In the genomic region with DNA sequence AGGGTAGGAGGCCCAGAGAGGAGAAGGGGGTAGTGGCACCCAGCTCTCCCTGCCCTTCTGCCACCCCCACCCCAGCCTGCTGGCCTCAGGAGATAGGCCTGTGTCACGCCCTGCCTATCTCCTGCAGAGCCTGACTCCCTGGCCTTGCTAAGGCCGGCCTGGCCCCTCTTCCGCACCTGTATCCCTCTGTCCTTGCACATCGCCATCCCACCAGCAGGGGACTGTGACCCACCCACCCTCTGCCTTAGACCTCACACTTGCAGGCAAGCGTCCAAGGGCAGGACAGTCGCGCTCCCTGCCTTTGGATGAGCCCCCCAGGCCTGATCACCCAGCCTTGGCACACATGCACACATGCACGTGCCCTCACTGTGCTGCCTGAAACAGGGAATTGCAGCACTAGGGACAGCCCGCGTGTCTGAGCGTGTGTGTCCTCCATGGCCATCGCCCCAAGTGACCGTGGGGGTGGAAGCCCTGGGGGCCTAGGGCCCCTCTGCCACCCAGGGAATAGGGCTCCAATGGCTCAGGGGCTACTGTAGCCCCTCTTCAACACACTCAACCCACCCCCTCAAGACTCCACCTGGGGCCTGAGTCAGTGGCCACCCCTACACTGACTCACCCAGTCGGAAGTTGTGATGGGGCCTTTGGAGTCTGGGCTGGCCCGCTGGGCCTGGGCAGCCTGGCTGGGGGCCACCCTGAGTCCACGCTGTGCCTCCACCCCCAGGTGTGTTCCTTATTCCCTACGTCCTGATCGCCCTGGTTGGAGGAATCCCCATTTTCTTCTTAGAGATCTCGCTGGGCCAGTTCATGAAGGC, we compare ENCODE assay signal across 9 cellular contexts. TPM values are rescaled to one million over a fixed set of nuclear protein-coding genes. Genes with fewer than 3 reads are reported as not detected.
DNase-seq lines count a peak whose midpoint lies in the region; ATAC-seq and TF ChIP-seq lines count a peak whose summit lies in the region.
"Had no signal": no experiment of that assay in that cellular context is flagged by ENCODE, and none has a peak within 500 bp of the region (broad histone marks: within the 10 kb centered on the region; RNA-seq: fewer than 3 reads in every experiment).

No MANE protein-coding gene starts in this region.

- peak overlapping the region; percentile 31 for H3K27ac ChIP-seq in CD8-positive, alpha-beta memory T cell (ENCODE audit: low read depth, low read length)
- H3K27ac ChIP-seq in Panc1 (ENCODE audit: low read length) (0 out of 2 replicates have a peak overlapping the region, but pooled peaks have one; percentile 29), neural progenitor cell (no peak overlapping the region)

- peaks cover 21% of the 10 kb centered on the region for H3F3A ChIP-seq in neural progenitor cell (ENCODE audit: low read depth)

- H3K9me3 Mint-ChIP-seq in CD8-positive, alpha-beta memory T cell = no peaks in the 10 kb centered on the region
- peaks cover 9% of the 10 kb centered on the region for H3K9me3 Mint-ChIP-seq in neural progenitor cell

- H3K4me3 ChIP-seq in CD8-positive, alpha-beta memory T cell (ENCODE audit: low read length) = no peak overlapping the region
- H3K4me3 ChIP-seq in Panc1 (ENCODE audit: low read depth in 2 of 2, low read length in 2 of 2) = peak overlapping the region; percentile 31 to 52
- peak overlapping the region; percentile 44 for H3K4me3 ChIP-seq in epithelial cell of esophagus (ENCODE audit: low read length)
- H3K4me3 ChIP-seq in neural progenitor cell = peak overlapping the region; percentile 59

- no peaks in the 10 kb centered on the region for H3K4me1 Mint-ChIP-seq in CD8-positive, alpha-beta memory T cell
- H3K4me1 Mint-ChIP-seq in neural progenitor cell = peaks cover 17% of the 10 kb centered on the region

- H3K27me3 ChIP-seq in CD8-positive, alpha-beta memory T cell (ENCODE audit: insufficient read depth, low read length, poor library complexity, severe bottlenecking) = no peaks in the 10 kb centered on the region
- no peaks in the 10 kb centered on the region for H3K27me3 ChIP-seq in Panc1 (ENCODE audit: control insufficient read depth, insufficient read depth, low read length)
- H3K27me3 ChIP-seq in neural progenitor cell = no peaks in the 10 kb centered on the region

- peaks cover 59% of the 10 kb centered on the region for H4K20me1 ChIP-seq in neural progenitor cell (ENCODE audit: low read depth)

- no TSS peak for BruUV-seq in Panc1 (replicated peaks; lab: Mats Ljungman, UMichigan)

- peaks cover 0 to 5% of the 10 kb centered on the region in 2 donors for H3K27me3 Mint-ChIP-seq in CD8-positive, alpha-beta memory T cell
- peaks cover 3% of the 10 kb centered on the region for H3K27me3 Mint-ChIP-seq in neural progenitor cell (ENCODE audit: insufficient read depth, low read depth)

- H3K9ac ChIP-seq in neural progenitor cell = peak overlapping the region; percentile 42

- peak overlapping the region in 4 of 7 donors; percentile 37 to 59 (median 41) for H3K4me3 Mint-ChIP-seq in CD8-positive, alpha-beta memory T cell
- H3K4me3 Mint-ChIP-seq in neural progenitor cell = peak overlapping the region; percentile 82

- intact Hi-C loops in Panc1 (cut with micrococcal nuclease; ENCODE audit: unreplicated experiment) = no loop called here

- H3K4me2 ChIP-seq in neural progenitor cell = peak overlapping the region; percentile 83

- H3K9me3 ChIP-seq in CD8-positive, alpha-beta memory T cell (ENCODE audit: low read length) = no peaks in the 10 kb centered on the region
- H3K9me3 ChIP-seq in Panc1 (ENCODE audit: control insufficient read depth, insufficient read depth, low read depth, low read length) = no peaks in the 10 kb centered on the region
- H3K9me3 ChIP-seq in neural progenitor cell (ENCODE audit: low read depth) = no peaks in the 10 kb centered on the region

- no peak for DNase-seq in CD8-positive, alpha-beta memory T cell
- DNase-seq in Panc1 (ENCODE audit: low read depth, low spot score) (no peak), epithelial cell of esophagus (ENCODE audit: low read depth) (peak; percentile 55), neural progenitor cell (ENCODE audit: low spot score) (peak; percentile 34), dermis blood vessel endothelial cell (no peak), NCI-H524 (lab: John Stamatoyannopoulos, UW) (no peak)
- DNase-seq: NCI-H2081 had no signal

- no peak overlapping the region for H3K27ac Mint-ChIP-seq in CD8-positive, alpha-beta memory T cell
- no peak overlapping the region for H3K27ac Mint-ChIP-seq in neural progenitor cell

- H3K79me2 ChIP-seq in neural progenitor cell (ENCODE audit: low read depth) = peaks cover 59% of the 10 kb centered on the region

- H2AFZ ChIP-seq in neural progenitor cell (replicated peaks) = no peak overlapping the region

- no peaks in the 10 kb centered on the region for H3K36me3 ChIP-seq in CD8-positive, alpha-beta memory T cell (ENCODE audit: insufficient read depth, low read length)
- H3K36me3 ChIP-seq in Panc1 (ENCODE audit: control insufficient read depth, insufficient read depth, low read length) = no peaks in the 10 kb centered on the region
- no peaks in the 10 kb centered on the region for H3K36me3 ChIP-seq in neural progenitor cell

- H3K36me3 Mint-ChIP-seq in CD8-positive, alpha-beta memory T cell = peaks cover 0 to 2% (median 0%) of the 10 kb centered on the region in 3 donors
- no peaks in the 10 kb centered on the region for H3K36me3 Mint-ChIP-seq in neural progenitor cell

- POLR2A ChIA-PET in CD8-positive, alpha-beta memory T cell (lab: Charles Lee) = no interaction called here
- POLR2A ChIA-PET in Panc1 (lab: Charles Lee) = no interaction called here

- TF ChIP-seq CTCF in Panc1 (IDR thresholded peaks at IDR 0.05) (no peak; the same call in 1 of the 2 replicates), epithelial cell of esophagus (IDR thresholded peaks at IDR 0.05; ENCODE audit: insufficient read depth, low read depth, low read length, missing control alignments) (peak; percentile 21), neural progenitor cell (IDR thresholded peaks at IDR 0.05) (peak; percentile 34)

- ATAC-seq in Panc1 = peak; percentile 20
- no peak for ATAC-seq in GM18502 (IDR thresholded peaks at IDR 0.05; ENCODE audit: poor library complexity, unreplicated experiment)
- no peak for ATAC-seq in GM18868 (IDR thresholded peaks at IDR 0.05; ENCODE audit: unreplicated experiment)

- CTCF ChIA-PET in CD8-positive, alpha-beta memory T cell (lab: Charles Lee) = no interaction called here
- CTCF ChIA-PET in Panc1 (lab: Charles Lee) = interaction anchor here (1.0 kb wide), 1 partner anchor 81 kb away, joined by 8 read pairs; no protein-coding TSS in a partner anchor

- in situ Hi-C loops in Panc1 (cut with HindIII; ENCODE audit: low pct_unique_long_range_greater_than_20kb, low sequenced_read_pairs) = no loop called here

- H3K4me1 ChIP-seq in CD8-positive, alpha-beta memory T cell (ENCODE audit: insufficient read depth, low read length) = no peaks in the 10 kb centered on the region
- H3K4me1 ChIP-seq in Panc1 (ENCODE audit: control insufficient read depth, insufficient read depth, low read length) = peaks cover 27% of the 10 kb centered on the region
- no peaks in the 10 kb centered on the region for H3K4me1 ChIP-seq in neural progenitor cell

RNA-seq across cellular contexts. Expression of a gene that starts 2.1 kb away (rescaled TPM):
- 1 to 10 TPM; 1.0 to 1.2 TPM for total RNA-seq in CD8-positive, alpha-beta memory T cell
- 0.12 TPM for polyA plus RNA-seq in CD8-positive, alpha-beta memory T cell
- total RNA-seq in Panc1 (2021; ENCODE audit: unreplicated experiment) = 125 TPM
- 165 TPM for polyA plus RNA-seq in Panc1 (2012; ENCODE audit: insufficient read length)
- total RNA-seq in neural progenitor cell (ENCODE audit: low replicate concordance) = 94.1 and 191 TPM in 2 replicates
- total RNA-seq in dermis blood vessel endothelial cell = 3.3 and 4.6 TPM in 2 replicates

RNA-seq across cellular contexts. Expression of a gene that starts 16.2 kb away (rescaled TPM):
- total RNA-seq in CD8-positive, alpha-beta memory T cell = not detected
- not detected for polyA plus RNA-seq in CD8-positive, alpha-beta memory T cell
- total RNA-seq in Panc1 (2021; ENCODE audit: unreplicated experiment) (2.3 TPM), neural progenitor cell (ENCODE audit: low replicate concordance) (19.7 and 53.5 TPM in 2 replicates), dermis blood vessel endothelial cell (not detected in 2 replicates)
- polyA plus RNA-seq in Panc1 (2012; ENCODE audit: insufficient read length) = 2.2 TPM

RNA-seq across cellular contexts. Expression of a gene that starts 34.3 kb away (rescaled TPM):
- 100 to 1,000 TPM; 140 to 153 TPM for total RNA-seq in CD8-positive, alpha-beta memory T cell
- polyA plus RNA-seq in CD8-positive, alpha-beta memory T cell = 333 TPM
- 432 TPM for total RNA-seq in Panc1 (2021; ENCODE audit: unreplicated experiment)
- polyA plus RNA-seq in Panc1 (2012; ENCODE audit: insufficient read length) = 455 TPM
- total RNA-seq in neural progenitor cell (ENCODE audit: low replicate concordance) = 52.5 and 68.7 TPM in 2 replicates
- total RNA-seq in dermis blood vessel endothelial cell = 303 and 321 TPM in 2 replicates

RNA-seq across cellular contexts. Expression of a gene that starts 34.8 kb away (rescaled TPM):
- total RNA-seq in CD8-positive, alpha-beta memory T cell = 1 to 10 TPM; 3.9 to 4.1 TPM
- polyA plus RNA-seq in CD8-positive, alpha-beta memory T cell = 3.4 TPM
- total RNA-seq in Panc1 (2021; ENCODE audit: unreplicated experiment) (86.6 TPM), neural progenitor cell (ENCODE audit: low replicate concordance) (0.79 and 5.0 TPM in 2 replicates), dermis blood vessel endothelial cell (10.0 and 16.6 TPM in 2 replicates)
- 81.6 TPM for polyA plus RNA-seq in Panc1 (2012; ENCODE audit: insufficient read length)

RNA-seq across cellular contexts. Expression of a gene that starts 42.9 kb away (rescaled TPM):
- total RNA-seq in CD8-positive, alpha-beta memory T cell = under 1 TPM; 0.09 to 0.15 TPM
- polyA plus RNA-seq in CD8-positive, alpha-beta memory T cell = 0.08 TPM
- 7.1 TPM for total RNA-seq in Panc1 (2021; ENCODE audit: unreplicated experiment)
- polyA plus RNA-seq in Panc1 (2012; ENCODE audit: insufficient read length) = 9.8 TPM
- total RNA-seq in neural progenitor cell (ENCODE audit: low replicate concordance) = 0.21 and 2.0 TPM in 2 replicates
- total RNA-seq in dermis blood vessel endothelial cell = 0.05 and 0.17 TPM in 2 replicates

Comparison
In these comparisons a context has a peak if more than half of its experiments do, and no peak if none do; other contexts are left out.
1. DNase-seq: peak in epithelial cell of esophagus (single experiment) and neural progenitor cell (single experiment); none in CD8-positive, alpha-beta memory T cell (0 of 5), Panc1 (single experiment), dermis blood vessel endothelial cell (single experiment) and NCI-H524 (0 of 2).
2. RNA of a gene that starts 2.1 kb away (total RNA-seq): 125 TPM in Panc1 (single experiment) and 94.1 to 191 TPM in neural progenitor cell; 3.3 to 4.6 TPM in dermis blood vessel endothelial cell and 1.0 to 1.2 TPM in CD8-positive, alpha-beta memory T cell; every median in the first group is over 10 times any median in the second.